Comparison of ENCODE assay signal across 9 cellular contexts in genomic region chr19:57954996-57955395, GRCh38. TPM values are rescaled to one million over a fixed set of nuclear protein-coding genes. Genes with fewer than 3 reads are reported as not detected.
"Had no signal": no experiment of that assay in that cellular context is flagged by ENCODE, and none has a peak within 500 bp of the region (broad histone marks: within the 10 kb centered on the region; RNA-seq: fewer than 3 reads in every experiment).

No MANE protein-coding gene starts in this region.

- ATAC-seq: GM12878 had no signal

- H3K4me3 ChIP-seq: GM12878 had no signal

- DNase-seq: GDM1, GF-D8 had no signal

- FAIRE-seq: G401.6, GM12878, GM12891, GM12892, GM18507, GM19239 had no signal

RNA-seq across cellular contexts. Expression of gene C19orf18, which starts 19.3 kb away (rescaled TPM):
- total RNA-seq: G401, GM12878 had no signal
